8 cellular contexts compared by ENCODE assay signal in genomic region chr17:46940692-46941404, GRCh38. TPM values are rescaled to one million over a fixed set of nuclear protein-coding genes. Genes with fewer than 3 reads are reported as not detected.
DNase-seq lines count a peak whose midpoint lies in the region; ATAC-seq, FAIRE-seq and TF ChIP-seq lines count a peak whose summit lies in the region.

No MANE protein-coding gene starts in this region.

- no peak overlapping the region for H3K4me3 Mint-ChIP-seq in activated T-helper 17 cell treated with anti-CD3 and anti-CD28 coated beads, Interleukin-2, amount 50 U/mL, for 72 hours
- no peak overlapping the region for H3K4me3 Mint-ChIP-seq in osteocyte (ENCODE audit: unreplicated experiment)
- no peak overlapping the region for H3K4me3 Mint-ChIP-seq in type B pancreatic cell

- no peak overlapping the region for H3K9ac ChIP-seq in Loucy (ENCODE audit: low read depth, low read length, poor library complexity, severe bottlenecking)

- no peak for TF ChIP-seq EP300 in A549 (IDR thresholded peaks at IDR 0.05)

- peak; percentile 74 to 85 for ATAC-seq in A549
- ATAC-seq in activated T-helper 17 cell treated with anti-CD3 and anti-CD28 coated beads, Interleukin-2, amount 50 U/mL, for 72 hours (replicated peaks) = peak; percentile 84

- no peaks in the 10 kb centered on the region for H3F3A ChIP-seq in Loucy (ENCODE audit: low read depth)

- H2AFZ ChIP-seq in Loucy (ENCODE audit: low read length) = no peak overlapping the region

- no peaks in the 10 kb centered on the region for H3K27me3 Mint-ChIP-seq in activated T-helper 17 cell treated with anti-CD3 and anti-CD28 coated beads, Interleukin-2, amount 50 U/mL, for 72 hours
- no peaks in the 10 kb centered on the region for H3K27me3 Mint-ChIP-seq in osteocyte (ENCODE audit: unreplicated experiment)
- peaks cover 3% of the 10 kb centered on the region for H3K27me3 Mint-ChIP-seq in type B pancreatic cell

- H3K27ac Mint-ChIP-seq in activated T-helper 17 cell treated with anti-CD3 and anti-CD28 coated beads, Interleukin-2, amount 50 U/mL, for 72 hours = no peak overlapping the region
- peak overlapping the region; percentile 32 for H3K27ac Mint-ChIP-seq in osteocyte (ENCODE audit: unreplicated experiment)
- H3K27ac Mint-ChIP-seq in type B pancreatic cell = peak overlapping the region; percentile 37

- peaks cover 63% of the 10 kb centered on the region for H3K36me3 Mint-ChIP-seq in activated T-helper 17 cell treated with anti-CD3 and anti-CD28 coated beads, Interleukin-2, amount 50 U/mL, for 72 hours (ENCODE audit: low read depth)
- H3K36me3 Mint-ChIP-seq in osteocyte (ENCODE audit: unreplicated experiment) (peaks cover 24% of the 10 kb centered on the region), type B pancreatic cell (peaks cover 10% of the 10 kb centered on the region)

- POLR2A ChIA-PET in A549 (lab: Yijun Ruan, JAX) = no interaction called here
- POLR2A ChIA-PET in RWPE1 (lab: Yijun Ruan, JAX; ENCODE audit: low non-redundant PET) = no interaction called here

- no peaks in the 10 kb centered on the region for H3K79me2 ChIP-seq in Loucy (ENCODE audit: insufficient read depth, low read length)

- TF ChIP-seq CTCF in A549 (IDR thresholded peaks at IDR 0.05) (peak; percentile 95), Loucy (conservative IDR thresholded peaks at IDR 0.05; ENCODE audit: low read length) (peak; percentile 82), RWPE1 (conservative IDR thresholded peaks at IDR 0.05; ENCODE audit: low read depth) (peak; percentile 92), osteocyte (IDR thresholded peaks at IDR 0.05) (peak; percentile 90), type B pancreatic cell (conservative IDR thresholded peaks at IDR 0.05) (peak; percentile 91)

- H3K4me2 ChIP-seq in A549 (no peak overlapping the region), Loucy (ENCODE audit: low read depth, low read length, poor library complexity, severe bottlenecking) (no peak overlapping the region)

- no peaks in the 10 kb centered on the region for H4K20me1 ChIP-seq in Loucy (ENCODE audit: insufficient read depth, low read length, poor library complexity, severe bottlenecking)

- H3K36me3 ChIP-seq in Loucy (ENCODE audit: insufficient read depth, low read length) = peaks cover 48% of the 10 kb centered on the region; the same call in 1 of the 2 replicates

- peak; percentile 84 to 97 for DNase-seq in A549 (ENCODE audit: low read depth in 1 of 2, low spot score in 1 of 2)
- DNase-seq in GM18507 (ENCODE audit: extremely low spot score, insufficient read length, low read depth) = peak; percentile 64
- DNase-seq in RWPE1 (ENCODE audit: low spot score) = peak; percentile 79
- peak; percentile 64 for DNase-seq in fibroblast of the conjunctiva (ENCODE audit: low read depth)
- DNase-seq in osteocyte (ENCODE audit: extremely low spot score, unreplicated experiment) = peak; percentile 92
- DNase-seq in type B pancreatic cell (ENCODE audit: extremely low spot score, unreplicated experiment) = peak; percentile 85

- CTCF ChIA-PET in A549 (lab: Yijun Ruan, JAX) = interaction anchor here (0.6 to 28.3 kb wide), 39 partner anchors 9 to 742 kb away, joined by 3 to 460 read pairs (median 4); partner anchors contain the start of genes GOSR2, RPRML and WNT9B
- CTCF ChIA-PET in RWPE1 (lab: Yijun Ruan, JAX) = interaction anchor here (0.5 to 1.3 kb wide), 11 partner anchors 11 to 246 kb away, joined by 3 to 5 read pairs (median 3); no protein-coding TSS in a partner anchor

- TF ChIP-seq POLR2A in A549 (IDR thresholded peaks at IDR 0.05; ENCODE audit: low read length) = no peak

- H3K4me3 ChIP-seq in A549 = no peak overlapping the region
- no peak overlapping the region for H3K4me3 ChIP-seq in Loucy (ENCODE audit: low read length, poor library complexity, severe bottlenecking)

- 37% methylated on average over 7 of the region's 7 CpGs for WGBS in A549 (ENCODE audit: missing lambda C conversion rate)

- peak; percentile 85 to 91 for TF ChIP-seq RAD21 in A549 (conservative IDR thresholded peaks at IDR 0.05 in 1 of 2, IDR thresholded peaks at IDR 0.05 in 1 of 2)

- H3K9me3 ChIP-seq in A549 = no peaks in the 10 kb centered on the region
- H3K9me3 ChIP-seq in Loucy (ENCODE audit: insufficient read depth, low read depth, low read length) = no peaks in the 10 kb centered on the region

- no peaks in the 10 kb centered on the region for H3K9me3 Mint-ChIP-seq in activated T-helper 17 cell treated with anti-CD3 and anti-CD28 coated beads, Interleukin-2, amount 50 U/mL, for 72 hours
- H3K9me3 Mint-ChIP-seq in osteocyte (ENCODE audit: unreplicated experiment) (no peaks in the 10 kb centered on the region), type B pancreatic cell (no peaks in the 10 kb centered on the region)

- no peaks in the 10 kb centered on the region for H3K4me1 ChIP-seq in A549
- no peaks in the 10 kb centered on the region for H3K4me1 ChIP-seq in Loucy (ENCODE audit: insufficient read depth, low read length, poor library complexity, severe bottlenecking)

- FAIRE-seq in A549 (lab: Jason Lieb, UNC) (peak; percentile 51), GM18507 (lab: Jason Lieb, UNC) (peak; percentile 69)

- peaks cover 8% of the 10 kb centered on the region for H3K4me1 Mint-ChIP-seq in activated T-helper 17 cell treated with anti-CD3 and anti-CD28 coated beads, Interleukin-2, amount 50 U/mL, for 72 hours
- H3K4me1 Mint-ChIP-seq in osteocyte (ENCODE audit: unreplicated experiment) (peaks cover 1% of the 10 kb centered on the region), type B pancreatic cell (ENCODE audit: unreplicated experiment) (peaks cover 28% of the 10 kb centered on the region)

- no peaks in the 10 kb centered on the region for H3K27me3 ChIP-seq in Loucy (ENCODE audit: insufficient read depth, low read length, poor library complexity, severe bottlenecking)

- H3K27ac ChIP-seq in A549 (peak overlapping the region in 1 of 2 experiments; percentile 46; a peak in 2 of 6 replicates), RWPE1 (peak overlapping the region; percentile 24)

- H3K9me2 ChIP-seq in Loucy (replicated peaks; ENCODE audit: low read depth, low read length) = no peaks in the 10 kb centered on the region

TF ChIP-seq in A549, 52 proteins besides CTCF, POLR2A, EP300 and RAD21 (continues in another document):
- 0 out of 4 replicates have a peak, but pooled peaks of 1 of the 2 experiments have one; percentile 33 for TF ChIP-seq CEBPB (IDR thresholded peaks at IDR 0.05)
- no peak for TF ChIP-seq EHMT2 (IDR thresholded peaks at IDR 0.05; ENCODE audit: low read depth)
- TF ChIP-seq, protein P1, sequence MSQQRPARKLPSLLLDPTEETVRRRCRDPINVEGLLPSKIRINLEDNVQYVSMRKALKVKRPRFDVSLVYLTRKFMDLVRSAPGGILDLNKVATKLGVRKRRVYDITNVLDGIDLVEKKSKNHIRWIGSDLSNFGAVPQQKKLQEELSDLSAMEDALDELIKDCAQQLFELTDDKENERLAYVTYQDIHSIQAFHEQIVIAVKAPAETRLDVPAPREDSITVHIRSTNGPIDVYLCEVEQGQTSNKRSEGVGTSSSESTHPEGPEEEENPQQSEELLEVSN (IDR thresholded peaks at IDR 0.05; ENCODE audit: borderline replicate concordance, low read depth) = no peak
- no peak for TF ChIP-seq ZNF302 (CRISPR knock-in tag; IDR thresholded peaks at IDR 0.05)
- TF ChIP-seq ZC3H11A (IDR thresholded peaks at IDR 0.05) = no peak
- TF ChIP-seq ZSCAN20 (CRISPR knock-in tag; IDR thresholded peaks at IDR 0.05) = no peak
- no peak for TF ChIP-seq HES2 (IDR thresholded peaks at IDR 0.05)
- no peak for TF ChIP-seq CHD4 (IDR thresholded peaks at IDR 0.05; ENCODE audit: borderline replicate concordance)
- no peak for TF ChIP-seq GATA3 (IDR thresholded peaks at IDR 0.05; ENCODE audit: borderline replicate concordance)
- TF ChIP-seq FOXS1 (CRISPR knock-in tag; IDR thresholded peaks at IDR 0.05) = no peak
- no peak for TF ChIP-seq TFCP2L1 (CRISPR knock-in tag; IDR thresholded peaks at IDR 0.05)
- no peak for TF ChIP-seq EHF (CRISPR knock-in tag; IDR thresholded peaks at IDR 0.05)
- TF ChIP-seq CBX2 (IDR thresholded peaks at IDR 0.05; ENCODE audit: borderline replicate concordance, low read depth) = no peak
- TF ChIP-seq MAFK (IDR thresholded peaks at IDR 0.05; ENCODE audit: partially characterized antibody) = no peak
- TF ChIP-seq SMC3 (IDR thresholded peaks at IDR 0.05) = peak; percentile 80
- no peak for TF ChIP-seq FOSL2 (IDR thresholded peaks at IDR 0.05)
- TF ChIP-seq FOSL2 (CRISPR knock-in tag; IDR thresholded peaks at IDR 0.05) = no peak
- peak; percentile 59; the same call in 1 of the 2 replicates for TF ChIP-seq USF2 (IDR thresholded peaks at IDR 0.05)

RNA-seq across cellular contexts. Expression of gene GOSR2, which starts 17.9 kb away (rescaled TPM):
- polyA plus RNA-seq in A549 (2011; rRNA removed) (68.3 and 71.2 TPM in 2 replicates), A549 (2017; fragmentation: RNase III; extraction: RNeasy Plus Mini Kit Qiagen cat#74134 plus additional on column Dnase treatment) (36.9 to 39.2 TPM (median 37.6 TPM) in 3 replicates)
- 38.4 and 41.0 TPM in 2 replicates for polyA plus RNA-seq in A549 (2012; cell fraction: cytosol; rRNA removed)
- 31.9 and 43.3 TPM in 2 replicates for polyA plus RNA-seq in A549 (2012; cell fraction: nucleus; rRNA removed)
- polyA minus RNA-seq in A549 (2011; rRNA and poly(A)+ RNA removed) = 85.9 and 103 TPM in 2 replicates
- total RNA-seq in activated T-helper 17 cell treated with anti-CD3 and anti-CD28 coated beads, Interleukin-2, amount 50 U/mL, for 72 hours = 10 to 100 TPM; 45.8 to 53.7 TPM
- total RNA-seq in osteocyte (58.0 and 63.7 TPM in 2 replicates), type B pancreatic cell (ENCODE audit: low replicate concordance) (60.2 and 63.4 TPM in 2 replicates)

RNA-seq across cellular contexts. Expression of gene RPRML, which starts 38.2 kb away (rescaled TPM):
- polyA plus RNA-seq in A549 (2011; rRNA removed) (0.10 TPM in 1 of 2 replicates, not detected in the other), A549 (2017; fragmentation: RNase III; extraction: RNeasy Plus Mini Kit Qiagen cat#74134 plus additional on column Dnase treatment) (0.10 to 0.22 TPM (median 0.20 TPM) in 3 replicates)
- 0.50 and 0.62 TPM in 2 replicates for polyA plus RNA-seq in A549 (2012; cell fraction: cytosol; rRNA removed)
- 0.26 and 0.48 TPM in 2 replicates for polyA plus RNA-seq in A549 (2012; cell fraction: nucleus; rRNA removed)
- polyA minus RNA-seq in A549 (2011; rRNA and poly(A)+ RNA removed) = not detected in 2 replicates
- not detected for total RNA-seq in activated T-helper 17 cell treated with anti-CD3 and anti-CD28 coated beads, Interleukin-2, amount 50 U/mL, for 72 hours
- total RNA-seq in osteocyte (not detected in 2 replicates), type B pancreatic cell (ENCODE audit: low replicate concordance) (0.43 and 0.46 TPM in 2 replicates)
